Comparison of ENCODE assay signal across 1 cellular context in genomic region chr9:130204981-130205380, GRCh38.
TF ChIP-seq lines count a peak whose summit lies in the region.

No MANE protein-coding gene starts in this region.

TF ChIP-seq in GM23338, 12 proteins besides CTCF, POLR2A, EP300 and RAD21 (continued from another document):
- TF ChIP-seq REST (IDR thresholded peaks at IDR 0.05; ENCODE audit: unreplicated experiment) (no peak), ETS1 (IDR thresholded peaks at IDR 0.05) (no peak), ZNF114 (CRISPR knock-in tag; IDR thresholded peaks at IDR 0.05) (no peak), ZNF462 (CRISPR knock-in tag; IDR thresholded peaks at IDR 0.05) (no peak), CREB1 (CRISPR knock-in tag; IDR thresholded peaks at IDR 0.05; ENCODE audit: low read depth) (no peak), POLR2AphosphoS5 (IDR thresholded peaks at IDR 0.05; ENCODE audit: low read depth) (no peak)
